In the genomic region with DNA sequence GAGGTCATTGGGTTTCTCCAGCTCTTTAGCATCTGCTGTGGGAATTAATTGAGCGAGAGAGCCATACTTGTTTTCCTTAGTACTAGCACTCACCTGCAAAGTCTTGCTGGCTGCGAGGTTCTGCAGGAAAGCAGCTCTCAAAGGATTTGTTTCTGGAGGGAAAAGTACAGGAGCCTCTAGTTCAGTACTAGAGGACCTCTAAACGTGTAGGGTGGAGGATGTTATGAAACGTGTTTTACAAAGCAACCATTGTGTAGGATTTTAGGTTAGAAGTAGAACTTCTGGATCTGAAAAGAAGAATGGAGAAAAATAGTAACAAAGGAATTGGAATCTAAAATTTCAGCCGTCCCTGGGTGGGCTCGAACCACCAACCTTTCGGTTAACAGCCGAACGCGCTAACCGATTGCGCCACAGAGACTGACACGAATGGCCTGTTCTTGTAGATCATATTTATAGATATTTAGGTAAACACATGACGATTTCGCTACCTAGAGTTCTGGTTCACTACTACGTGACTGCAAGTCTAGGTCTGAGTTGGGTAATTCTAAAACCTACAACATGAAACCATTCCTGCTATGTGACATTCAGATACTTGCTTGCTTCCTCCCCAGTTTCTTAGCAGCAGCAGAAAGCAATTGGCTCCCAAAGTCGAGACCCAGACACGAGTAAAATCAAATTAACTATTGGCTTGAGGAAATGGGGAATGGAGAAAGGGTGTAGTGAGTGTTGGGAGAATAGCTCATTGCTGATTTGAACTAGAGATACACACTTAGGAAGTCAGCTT, we compare ENCODE assay signal across 9 cellular contexts.
DNase-seq lines count a peak whose midpoint lies in the region; ATAC-seq and TF ChIP-seq lines count a peak whose summit lies in the region.
"Had no signal": no experiment of that assay in that cellular context is flagged by ENCODE, and none has a peak within 500 bp of the region (broad histone marks: within the 10 kb centered on the region; RNA-seq: fewer than 3 reads in every experiment).

No MANE protein-coding gene starts in this region.

- peak in 1 of 2 donors; percentile 80 for ATAC-seq in stimulated activated naive B cell treated with anti-CD40 and anti-IgM and Interleukin-4, amounts not matched to agents 10 μg/mL and 1 μg/mL and 100 μg/mL, for 72 hours (replicated peaks)
- no peak for ATAC-seq in mucosa of descending colon
- no peak for ATAC-seq in esophagus mucosa

- no peak overlapping the region for H3K4me3 ChIP-seq in mucosa of descending colon
- H3K4me3 ChIP-seq in OCI-LY7 (ENCODE audit: low read depth, low read length, poor library complexity, severe bottlenecking), result no peak overlapping the region
- H3K4me3 ChIP-seq: BLaER1 had no signal

- H3K9me3 ChIP-seq in mucosa of descending colon (no peaks in the 10 kb centered on the region), OCI-LY7 (ENCODE audit: low read length) (no peaks in the 10 kb centered on the region)
- H3K9me3 ChIP-seq: BLaER1 had no signal

- peak; percentile 77 for DNase-seq in activated CD4-positive, alpha-beta T cell treated with anti-CD3 and anti-CD28 coated beads for 48 hours
- DNase-seq in activated CD4-positive, alpha-beta T cell treated with anti-CD3 and anti-CD28 coated beads for 1 hour, result no peak
- DNase-seq in activated CD4-positive, alpha-beta T cell treated with anti-CD3 and anti-CD28 coated beads, Interleukin-2, amount 10 ng/mL, durations not matched to agents 7 days and 5 days, result peak; percentile 18
- DNase-seq in iPS DF 4.7 (ENCODE audit: extremely low read depth, low spot score), result peak; percentile 58
- DNase-seq in stimulated activated naive B cell treated with anti-CD40 and anti-IgM and Interleukin-4, amounts not matched to agents 10 μg/mL and 1 μg/mL and 100 μg/mL, for 72 hours, result peak; percentile 20
- no peak for DNase-seq in mucosa of descending colon
- DNase-seq in OCI-LY7 (ENCODE audit: low spot score), result no peak

- peaks cover 16% of the 10 kb centered on the region for H3K4me1 Mint-ChIP-seq in activated CD4-positive, alpha-beta T cell treated with anti-CD3 and anti-CD28 coated beads, Interleukin-2, amount 10 ng/mL, durations not matched to agents 7 days and 5 days
- peaks cover 0 to 7% of the 10 kb centered on the region in 2 donors for H3K4me1 Mint-ChIP-seq in stimulated activated naive B cell treated with anti-CD40 and anti-IgM and Interleukin-4, amounts not matched to agents 10 μg/mL and 1 μg/mL and 100 μg/mL, for 72 hours

- H3K27ac ChIP-seq in OCI-LY7 (ENCODE audit: low read depth, low read length, poor library complexity, severe bottlenecking), result no peak overlapping the region
- H3K27ac ChIP-seq: BLaER1 had no signal

- H3K4me1 ChIP-seq in mucosa of descending colon (ENCODE audit: low read depth), result no peaks in the 10 kb centered on the region
- no peaks in the 10 kb centered on the region for H3K4me1 ChIP-seq in OCI-LY7 (ENCODE audit: insufficient read depth, low read length, poor library complexity, severe bottlenecking)
- H3K4me1 ChIP-seq: BLaER1 had no signal

- H3K27ac Mint-ChIP-seq in activated CD4-positive, alpha-beta T cell treated with anti-CD3 and anti-CD28 coated beads, Interleukin-2, amount 10 ng/mL, durations not matched to agents 7 days and 5 days, result no peak overlapping the region
- H3K27ac Mint-ChIP-seq in stimulated activated naive B cell treated with anti-CD40 and anti-IgM and Interleukin-4, amounts not matched to agents 10 μg/mL and 1 μg/mL and 100 μg/mL, for 72 hours, result peak overlapping the region; percentile 92

- no TSS peak for BruUV-seq in OCI-LY7 (replicated peaks; lab: Mats Ljungman, UMichigan)

- peak overlapping the region; percentile 18 for H3K4me3 Mint-ChIP-seq in activated CD4-positive, alpha-beta T cell treated with anti-CD3 and anti-CD28 coated beads, Interleukin-2, amount 10 ng/mL, durations not matched to agents 7 days and 5 days
- H3K4me3 Mint-ChIP-seq in stimulated activated naive B cell treated with anti-CD40 and anti-IgM and Interleukin-4, amounts not matched to agents 10 μg/mL and 1 μg/mL and 100 μg/mL, for 72 hours, result peak overlapping the region in 1 of 2 donors; percentile 70

- POLR2A ChIA-PET in activated CD4-positive, alpha-beta T cell treated with anti-CD3 and anti-CD28 coated beads, Interleukin-2, amount 10 ng/mL, durations not matched to agents 7 days and 5 days (lab: Charles Lee), result no interaction called here
- POLR2A ChIA-PET in OCI-LY7 (lab: Charles Lee), result interaction anchor here (1.0 kb wide), 1 partner anchor 28 kb away, joined by 3 read pairs; no protein-coding TSS in a partner anchor

- H3K9me3 Mint-ChIP-seq in activated CD4-positive, alpha-beta T cell treated with anti-CD3 and anti-CD28 coated beads, Interleukin-2, amount 10 ng/mL, durations not matched to agents 7 days and 5 days, result no peaks in the 10 kb centered on the region
- no peaks in the 10 kb centered on the region for H3K9me3 Mint-ChIP-seq in stimulated activated naive B cell treated with anti-CD40 and anti-IgM and Interleukin-4, amounts not matched to agents 10 μg/mL and 1 μg/mL and 100 μg/mL, for 72 hours

- H2AFZ ChIP-seq in OCI-LY7 (ENCODE audit: low read length), result no peak overlapping the region

- H4K20me1 ChIP-seq in OCI-LY7 (ENCODE audit: insufficient read depth, low read length), result no peaks in the 10 kb centered on the region
- H4K20me1 ChIP-seq: BLaER1 had no signal

- TF ChIP-seq CTCF in mucosa of descending colon (IDR thresholded peaks at IDR 0.05), result no peak
- no peak for TF ChIP-seq CTCF in OCI-LY7 (conservative IDR thresholded peaks at IDR 0.05; ENCODE audit: low read length)

- peaks cover 48% of the 10 kb centered on the region for H3K27me3 Mint-ChIP-seq in activated CD4-positive, alpha-beta T cell treated with anti-CD3 and anti-CD28 coated beads, Interleukin-2, amount 10 ng/mL, durations not matched to agents 7 days and 5 days
- H3K27me3 Mint-ChIP-seq in stimulated activated naive B cell treated with anti-CD40 and anti-IgM and Interleukin-4, amounts not matched to agents 10 μg/mL and 1 μg/mL and 100 μg/mL, for 72 hours, result peaks cover 45 to 53% of the 10 kb centered on the region in 2 donors

- CTCF ChIA-PET in activated CD4-positive, alpha-beta T cell treated with anti-CD3 and anti-CD28 coated beads, Interleukin-2, amount 10 ng/mL, durations not matched to agents 7 days and 5 days (lab: Charles Lee), result interaction anchor here (1.7 to 6.6 kb wide), 3 partner anchors 11 to 28 kb away, joined by 4 to 45 read pairs (median 5); no protein-coding TSS in a partner anchor
- CTCF ChIA-PET in OCI-LY7 (lab: Charles Lee; ENCODE audit: unreplicated experiment), result no interaction called here

- intact Hi-C loops in mucosa of descending colon (cut with DNase I, micrococcal nuclease) (no loop called here), OCI-LY7 (cut with micrococcal nuclease; ENCODE audit: unreplicated experiment) (no loop called here)

- no peaks in the 10 kb centered on the region for H3K9me2 ChIP-seq in OCI-LY7 (ENCODE audit: insufficient read depth, low read length)

- no peaks in the 10 kb centered on the region for H3K36me3 ChIP-seq in mucosa of descending colon (ENCODE audit: low read depth)
- no peaks in the 10 kb centered on the region for H3K36me3 ChIP-seq in OCI-LY7 (ENCODE audit: insufficient read depth, low read length)
- H3K36me3 ChIP-seq: BLaER1 had no signal

- H3K36me3 Mint-ChIP-seq in activated CD4-positive, alpha-beta T cell treated with anti-CD3 and anti-CD28 coated beads, Interleukin-2, amount 10 ng/mL, durations not matched to agents 7 days and 5 days (ENCODE audit: low read depth), result peaks cover 2% of the 10 kb centered on the region
- H3K36me3 Mint-ChIP-seq in stimulated activated naive B cell treated with anti-CD40 and anti-IgM and Interleukin-4, amounts not matched to agents 10 μg/mL and 1 μg/mL and 100 μg/mL, for 72 hours, result peaks cover 2 to 4% of the 10 kb centered on the region in 2 donors

- H3K79me2 ChIP-seq in OCI-LY7 (ENCODE audit: insufficient read depth, low read depth, low read length), result no peaks in the 10 kb centered on the region

- no peak overlapping the region for H3K4me2 ChIP-seq in OCI-LY7 (ENCODE audit: low read length)
- H3K4me2 ChIP-seq: BLaER1 had no signal

Comparison
In these comparisons a context has a peak if more than half of its experiments do, and no peak if none do; other contexts are left out.
1. DNase-seq: peak in activated CD4-positive, alpha-beta T cell treated with anti-CD3 and anti-CD28 coated beads for 48 hours (single experiment), activated CD4-positive, alpha-beta T cell treated with anti-CD3 and anti-CD28 coated beads, Interleukin-2, amount 10 ng/mL, durations not matched to agents 7 days and 5 days (single experiment), iPS DF 4.7 (single experiment) and stimulated activated naive B cell treated with anti-CD40 and anti-IgM and Interleukin-4, amounts not matched to agents 10 μg/mL and 1 μg/mL and 100 μg/mL, for 72 hours (single experiment); none in activated CD4-positive, alpha-beta T cell treated with anti-CD3 and anti-CD28 coated beads for 1 hour (single experiment), mucosa of descending colon (0 of 3) and OCI-LY7 (single experiment).